In the genomic region with DNA sequence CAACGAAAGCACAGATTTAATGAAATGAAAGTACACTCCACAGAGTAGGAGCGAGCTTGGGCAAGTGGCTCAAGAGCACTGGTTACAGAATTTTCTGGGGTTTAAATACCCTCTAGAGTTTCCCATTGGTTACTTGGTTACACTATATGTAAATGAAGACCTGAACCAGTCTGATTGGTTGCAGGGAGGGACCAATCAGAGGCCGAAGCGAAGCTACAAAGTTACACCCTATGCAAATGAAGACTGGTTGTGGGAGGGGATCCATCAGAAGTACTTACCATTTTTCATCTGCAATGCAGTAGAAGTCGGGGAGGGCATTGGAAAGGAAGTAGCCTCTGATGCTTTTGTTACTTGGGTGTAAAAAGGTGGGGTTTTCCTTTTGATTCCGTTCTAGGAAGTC, we compare ENCODE assay signal across 27 cellular contexts.
"Had no signal": no experiment of that assay in that cellular context is flagged by ENCODE, and none has a peak within 500 bp of the region (broad histone marks: within the 10 kb centered on the region; RNA-seq: fewer than 3 reads in every experiment).

No MANE protein-coding gene starts in this region.

- H3K4me3 ChIP-seq: stomach, suprapubic skin, thoracic aorta, thyroid gland, tibial artery, tibial nerve, transverse colon, upper lobe of left lung, upper lobe of right lung, uterus, vagina had no signal

- H3K9me3 ChIP-seq: stomach, suprapubic skin, thoracic aorta, thyroid gland, tibial artery, tibial nerve, transverse colon, upper lobe of left lung, upper lobe of right lung, uterus, vagina had no signal

- DNase-seq: stimulated activated CD4-positive, alpha-beta T cell treated with anti-CD3 and anti-CD28 coated beads, Interleukin-2, amount 100 ng/mL, for 24 hours; stimulated activated CD4-positive, alpha-beta T cell treated with anti-CD3 and anti-CD28 coated beads, Interleukin-2, amount 100 ng/mL, for 48 hours; stimulated activated CD4-positive, alpha-beta T cell treated with anti-CD3 and anti-CD28 coated beads, Interleukin-4, amount 100 ng/mL, for 1 hour; stimulated activated CD4-positive, alpha-beta T cell treated with anti-CD3 and anti-CD28 coated beads, Interleukin-4, amount 100 ng/mL, for 24 hours; stimulated activated CD4-positive, alpha-beta T cell treated with anti-CD3 and anti-CD28 coated beads, Interleukin-4, amount 100 ng/mL, for 4 hours; stimulated activated CD8-positive, alpha-beta memory T cell treated with anti-CD3 and anti-CD28 coated beads, Interleukin-4, amount 100 ng/mL, for 48 hours; stimulated activated naive B cell treated with anti-CD40 and anti-IgM and Interleukin-4, amounts not matched to agents 10 μg/mL and 1 μg/mL and 100 μg/mL, for 72 hours; stimulated activated naive CD4-positive, alpha-beta T cell; stimulated activated naive CD4-positive, alpha-beta T cell treated with Interleukin-2 at 50 U/mL for 16 hours; stimulated activated naive CD8-positive, alpha-beta T cell treated with anti-CD3 and anti-CD28 coated beads, Interleukin-15, amount 100 ng/mL, for 72 hours; stimulated activated naive CD8-positive, alpha-beta T cell treated with anti-CD3 and anti-CD28 coated beads, Interleukin-15, Interleukin-2, amounts not matched to agents 100 U/mL and 50 U/mL, for 24 hours; stomach; substantia nigra; thyroid gland; tibial artery; transverse colon; trophoblast cell; upper lobe of left lung; upper lobe of right lung; uterus had no signal

- H3K27ac ChIP-seq: stomach, suprapubic skin, thoracic aorta, thyroid gland, tibial artery, tibial nerve, transverse colon, upper lobe of left lung, upper lobe of right lung, uterus, vagina had no signal

- H3K4me1 ChIP-seq: stomach, suprapubic skin, thyroid gland, tibial artery, tibial nerve, transverse colon, upper lobe of left lung, upper lobe of right lung, uterus, vagina had no signal

- ATAC-seq: stimulated activated effector memory CD8-positive, alpha-beta T cell treated with anti-CD3 and anti-CD28 coated beads, Interleukin-12 subunit alpha, Interleukin-12 subunit beta, amount 100 ng/mL, for 72 hours; stimulated activated memory B cell treated with anti-CD40 and anti-IgM and Interleukin-4, amounts not matched to agents 10 μg/mL and 1 μg/mL and 100 μg/mL, for 72 hours; stimulated activated naive B cell treated with anti-CD40 and anti-IgM and Interleukin-4, amounts not matched to agents 10 μg/mL and 1 μg/mL and 100 μg/mL, for 72 hours; stimulated activated naive CD8-positive, alpha-beta T cell treated with anti-CD3 and anti-CD28 coated beads, Interleukin-15, Interleukin-2, amounts not matched to agents 100 U/mL and 50 U/mL, for 24 hours; upper lobe of right lung had no signal

- FAIRE-seq: urothelium cell line had no signal

- H3K27me3 ChIP-seq: stomach, suprapubic skin, thyroid gland, tibial artery, tibial nerve, transverse colon, upper lobe of left lung, upper lobe of right lung, uterus, vagina had no signal

- H3K36me3 ChIP-seq: stomach, suprapubic skin, thoracic aorta, thyroid gland, tibial artery, tibial nerve, transverse colon, upper lobe of left lung, upper lobe of right lung, uterus, vagina had no signal
